In the genomic region with DNA sequence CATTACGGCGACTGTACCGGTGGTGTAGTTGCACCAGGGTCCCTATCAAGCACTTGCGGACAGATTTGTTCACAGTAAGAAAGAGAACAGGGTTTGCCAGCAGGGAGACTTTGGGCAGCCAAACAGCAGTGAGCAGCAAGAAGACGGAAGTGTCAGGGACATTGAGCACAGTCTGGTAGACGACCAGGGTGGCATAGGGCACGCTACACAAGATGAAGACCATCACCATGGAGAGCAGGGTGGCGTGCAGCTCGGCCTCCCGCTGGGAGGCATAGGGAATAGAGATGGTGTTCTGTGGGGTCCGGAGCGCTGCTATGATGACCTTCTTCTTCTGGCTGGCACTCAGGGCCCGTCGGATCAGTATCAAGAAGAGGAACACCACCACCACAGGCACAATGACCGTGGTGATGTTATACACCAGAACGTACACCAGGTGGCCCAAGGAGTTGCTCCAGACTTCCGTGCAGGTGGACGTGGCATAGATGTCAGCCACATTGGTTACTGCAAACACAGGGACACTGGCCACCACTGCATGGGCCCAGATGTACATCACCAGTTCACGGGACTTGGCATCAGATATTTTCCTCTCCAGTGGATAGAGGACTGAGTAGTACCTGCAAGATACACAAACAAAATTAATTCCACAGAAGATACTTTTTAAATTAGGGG, we compare ENCODE assay signal across 8 cellular contexts. TPM values are rescaled to one million over a fixed set of nuclear protein-coding genes. Genes with fewer than 3 reads are reported as not detected.
A peak's percentile ranks its signal among the peaks of the same experiment; 100 is the strongest.
DNase-seq lines count a peak whose midpoint lies in the region; ATAC-seq, FAIRE-seq and TF ChIP-seq lines count a peak whose summit lies in the region.

No MANE protein-coding gene starts in this region.

- H3K4me1 ChIP-seq in psoas muscle, result no peaks in the 10 kb centered on the region

- ATAC-seq in psoas muscle, result no peak
- no peak for ATAC-seq in GM19397 (IDR thresholded peaks at IDR 0.05; ENCODE audit: unreplicated experiment)

- no peaks in the 10 kb centered on the region for H3K36me3 ChIP-seq in bronchial epithelial cell (ENCODE audit: control insufficient read depth, insufficient read depth, low read length)
- H3K36me3 ChIP-seq in psoas muscle (ENCODE audit: insufficient read depth in 1 of 2, low read depth in 1 of 2), result no peaks in the 10 kb centered on the region

- H3K4me3 ChIP-seq in bronchial epithelial cell (ENCODE audit: low read depth, low read length), result no peak overlapping the region
- H3K4me3 ChIP-seq in psoas muscle, result no peak overlapping the region

- FAIRE-seq in D721Med (lab: Jason Lieb, UNC), result no peak
- peak; percentile 76 for FAIRE-seq in bronchial epithelial cell (lab: Jason Lieb, UNC)

- intact Hi-C loops in psoas muscle (cut with DNase I), result no loop called here

- H3K9me3 ChIP-seq in psoas muscle, result no peaks in the 10 kb centered on the region

- no peak overlapping the region for H3K27ac ChIP-seq in psoas muscle

- H3K27me3 ChIP-seq in bronchial epithelial cell (ENCODE audit: control insufficient read depth, insufficient read depth, low read length) (no peaks in the 10 kb centered on the region), psoas muscle (ENCODE audit: insufficient read depth in 3 of 3, low read length in 2 of 3) (no peaks in the 10 kb centered on the region)

- 82 to 87% (median 86%) methylated on average over 17 to 19 of the region's 19 CpGs for WGBS in psoas muscle, 3 donors

- peak; percentile 16 for TF ChIP-seq CTCF in D721Med (IDR thresholded peaks at IDR 0.05; ENCODE audit: insufficient read depth, missing control alignments)
- TF ChIP-seq CTCF in bronchial epithelial cell (IDR thresholded peaks at IDR 0.05; ENCODE audit: insufficient read depth, low read length, severe bottlenecking), result peak; percentile 75
- TF ChIP-seq CTCF in psoas muscle (IDR thresholded peaks at IDR 0.05), result peak; percentile 17

- DNase-seq in D721Med (ENCODE audit: insufficient read length, low spot score) (no peak), GM19240 (ENCODE audit: insufficient read length, low spot score) (peak; percentile 18), LoVo (ENCODE audit: low spot score) (peak; percentile 42), bronchial epithelial cell (ENCODE audit: low read depth) (peak; percentile 25), psoas muscle (no peak), islet precursor cell (no peak), CD1c-positive myeloid dendritic cell (ENCODE audit: extremely low spot score) (no peak)

RNA-seq across cellular contexts. Expression of a gene that starts 19.1 kb away (rescaled TPM):
- total RNA-seq in bronchial epithelial cell (9.5 and 28.8 TPM in 2 replicates), psoas muscle (1 to 10 TPM in 2 of 4 donors, under 1 TPM in 1, not detected in 1; 0.68 to 2.4 (median 1.2) TPM)
- under 1 TPM; 0.04 to 0.59 (median 0.07) TPM for polyA plus RNA-seq in psoas muscle

Comparison
In these comparisons a context has a peak if more than half of its experiments do, and no peak if none do; other contexts are left out.
1. DNase-seq: peak in GM19240 (single experiment), LoVo (single experiment) and bronchial epithelial cell (single experiment); none in D721Med (single experiment), psoas muscle (0 of 2), islet precursor cell (single experiment) and CD1c-positive myeloid dendritic cell (single experiment).
2. CTCF ChIP-seq: peak in every context shown above with its lines; median percentile 75 in bronchial epithelial cell; 17 in psoas muscle; 16 in D721Med.